In the genomic region with DNA sequence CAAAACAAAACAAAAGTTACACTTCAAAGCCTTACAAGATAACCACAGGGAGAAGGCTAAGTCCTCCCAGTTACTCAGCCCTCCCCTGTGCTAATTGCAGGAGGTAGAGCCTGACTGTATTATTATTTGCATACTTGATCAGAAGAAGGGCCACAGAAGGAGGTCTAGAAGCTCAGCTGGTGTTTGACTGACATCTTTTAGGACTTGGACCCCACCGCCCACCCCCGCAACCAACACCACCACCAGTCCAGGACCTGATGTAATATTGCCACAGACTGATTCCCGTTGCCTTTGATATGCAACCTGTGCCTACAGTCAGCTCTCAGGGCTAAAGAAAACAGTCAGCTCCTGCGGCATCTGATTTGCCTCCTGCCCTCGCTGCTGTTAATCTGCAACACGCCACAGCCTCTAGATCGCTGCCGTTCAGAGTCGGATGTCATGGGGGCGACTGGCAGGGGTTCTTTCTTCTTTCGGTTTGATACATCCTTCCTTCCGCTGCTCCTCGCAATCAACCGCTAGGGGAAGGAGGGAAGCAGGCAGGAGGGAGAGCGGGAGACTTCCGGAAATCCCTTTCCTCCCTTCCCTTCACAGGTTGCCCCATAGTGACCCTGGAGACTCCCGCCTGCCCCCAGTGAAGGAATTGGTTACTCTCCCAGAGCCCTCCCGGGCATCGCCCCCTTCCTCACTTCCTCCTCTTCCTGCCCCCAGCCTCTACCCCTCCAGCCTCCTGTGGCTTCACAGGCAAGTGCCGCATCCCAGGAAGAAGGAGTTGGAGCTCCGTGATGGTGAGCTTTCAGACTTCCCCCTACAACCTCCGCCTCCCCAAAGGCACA, we compare ENCODE assay signal across 9 cellular contexts.
A peak's percentile ranks its signal among the peaks of the same experiment; 100 is the strongest.
DNase-seq lines count a peak whose midpoint lies in the region; ATAC-seq, FAIRE-seq and TF ChIP-seq lines count a peak whose summit lies in the region.
"Had no signal": no experiment of that assay in that cellular context is flagged by ENCODE, and none has a peak within 500 bp of the region (broad histone marks: within the 10 kb centered on the region; RNA-seq: fewer than 3 reads in every experiment).

No MANE protein-coding gene starts in this region.

- TF ChIP-seq POLR2A in H1 (IDR thresholded peaks at IDR 0.05; ENCODE audit: control extremely low read depth in 1 of 2, low read depth in 2 of 2, low read length in 2 of 2), result no peak

- no peaks in the 10 kb centered on the region for H3K36me3 Mint-ChIP-seq in memory B cell

- peaks cover 4% of the 10 kb centered on the region; the same call in 1 of the 2 replicates for H3K23me2 ChIP-seq in H1 (ENCODE audit: low read depth, low read length)

- H3K23ac ChIP-seq in H1 (ENCODE audit: insufficient read length), result no peak overlapping the region

- no peak overlapping the region for H2AK5ac ChIP-seq in H1 (ENCODE audit: low read depth, low read length)

- no peak overlapping the region for H2BK15ac ChIP-seq in H1 (ENCODE audit: low read length)

- TF ChIP-seq RAD21 in H1 (IDR thresholded peaks at IDR 0.05 in 1 of 2, conservative IDR thresholded peaks at IDR 0.05 in 1 of 2; ENCODE audit: low read depth in 2 of 2, low read length in 2 of 2), result peak; percentile 18 to 30; a peak in 1 of 4 replicates

- no peaks in the 10 kb centered on the region for H4K20me1 ChIP-seq in H1 (replicated peaks in 1 of 2; ENCODE audit: control insufficient read depth in 1 of 2, insufficient read depth in 2 of 2, low read length in 2 of 2)

- peak overlapping the region; percentile 51 to 63 for H3K4me2 ChIP-seq in H1 (ENCODE audit: insufficient read depth in 1 of 2, low read depth in 2 of 2, low read length in 2 of 2)

- POLR2A ChIA-PET in H1 (lab: Charles Lee; ENCODE audit: partially characterized antibody), result no interaction called here

- peaks cover 2% of the 10 kb centered on the region for H3K4me1 Mint-ChIP-seq in memory B cell

- peak overlapping the region; percentile 62 for H3K4me3 Mint-ChIP-seq in memory B cell
- H3K4me3 Mint-ChIP-seq: dendritic cell treated with granulocyte-macrophage colony-stimulating factor and Interleukin-4, amounts not matched to agents 40 ng/mL and 50 ng/mL, for 4 days had no signal

- no peak overlapping the region for H4K5ac ChIP-seq in H1 (ENCODE audit: insufficient read length, low read depth, low read length)

- H3K4me1 ChIP-seq in H1 (replicated peaks in 1 of 4; ENCODE audit: control insufficient read depth in 3 of 4, insufficient read depth in 4 of 4, low read length in 3 of 4), result peaks cover 0 to 6% (median 4%) of the 10 kb centered on the region in 4 experiments; a peak in 4 of 7 replicates

- H4K91ac ChIP-seq in H1 (replicated peaks; ENCODE audit: insufficient read length, low read length), result no peak overlapping the region

- H2AFZ ChIP-seq in H1 (ENCODE audit: low read length), result peak overlapping the region; percentile 46; the same call in 1 of the 2 replicates

- 5% methylated on average over 13 of the region's 22 CpGs; no CpG with 5 or more reads in 1 of the 2 experiments for WGBS in H1 (ENCODE audit: extremely low coverage in 1 of 2, insufficient coverage in 1 of 2, insufficient read length in 1 of 2, insufficient replicate concordance in 2 of 2, low coverage in 1 of 2, low lambda C conversion rate in 2 of 2, missing lambda C conversion rate in 1 of 2), 2 experiments

- peak; percentile 83 for DNase-seq in EL
- peak; percentile 70 to 75 for DNase-seq in H1 (ENCODE audit: low read depth in 1 of 2, low spot score in 2 of 2)
- DNase-seq in memory B cell (ENCODE audit: low spot score in 2 of 2), result no peak
- DNase-seq in superior temporal gyrus (ENCODE audit: extremely low spot score), result peak; percentile 60
- DNase-seq in T1000 (lab: John Stamatoyannopoulos, UW), result no peak

- H2BK12ac ChIP-seq in H1 (ENCODE audit: low read depth, low read length), result peak overlapping the region; percentile 61

- H2BK120ac ChIP-seq in H1 (replicated peaks; ENCODE audit: low read depth, low read length), result no peak overlapping the region

- H3K9ac ChIP-seq in H1 (replicated peaks in 1 of 4; ENCODE audit: extremely low read depth in 1 of 4, low read depth in 3 of 4, low read length in 3 of 4), result peak overlapping the region in 1 of 4 experiments; percentile 44; a peak in 1 of 7 replicates

- CTCF ChIA-PET in H1 (lab: Charles Lee; ENCODE audit: partially characterized antibody), result interaction anchor here (0.6 to 2.1 kb wide), 6 partner anchors 20 to 559 kb away, joined by 3 to 12 read pairs (median 4); no protein-coding TSS in a partner anchor

- no peak overlapping the region for H3K27ac ChIP-seq in H1 (ENCODE audit: low read depth, low read length)

- peak overlapping the region in 3 of 4 experiments; percentile 12 to 56 (median 25); a peak in 6 of 8 replicates for H3K4me3 ChIP-seq in H1 (ENCODE audit: extremely low read depth in 1 of 4, insufficient read depth in 2 of 4, low read depth in 3 of 4, low read length in 4 of 4)

- H2BK5ac ChIP-seq in H1 (ENCODE audit: low read depth, low read length), result peak overlapping the region; percentile 87

- H3K27me3 Mint-ChIP-seq in memory B cell, result no peaks in the 10 kb centered on the region

- peak; percentile 24 to 51 (median 51); a peak in 3 of 4 replicates for TF ChIP-seq CTCF in H1 (IDR thresholded peaks at IDR 0.05; ENCODE audit: control extremely low read depth in 1 of 3, insufficient read depth in 1 of 3, low read depth in 1 of 3, low read length in 3 of 3)

- H3K14ac ChIP-seq in H1 (ENCODE audit: insufficient read length), result no peak overlapping the region

- H3K18ac ChIP-seq in H1 (ENCODE audit: extremely low read depth, low read length), result peak overlapping the region; percentile 4; the same call in 1 of the 2 replicates

- no peaks in the 10 kb centered on the region for H3K79me1 ChIP-seq in H1 (ENCODE audit: low read depth, low read length)

- peak; percentile 77 for ATAC-seq in GM19452 (IDR thresholded peaks at IDR 0.05; ENCODE audit: unreplicated experiment)
- ATAC-seq in HG03460 (IDR thresholded peaks at IDR 0.05; ENCODE audit: unreplicated experiment), result peak; percentile 84
- ATAC-seq in SK-N-SH treated with all-trans-retinoic acid at 6 μM for 48 hours, result peak; percentile 90
- peak; percentile 26 for ATAC-seq in memory B cell (ENCODE audit: low read depth)

- H3K27ac Mint-ChIP-seq in memory B cell, result no peak overlapping the region
- H3K27ac Mint-ChIP-seq: dendritic cell treated with granulocyte-macrophage colony-stimulating factor and Interleukin-4, amounts not matched to agents 40 ng/mL and 50 ng/mL, for 4 days had no signal

- H3K4ac ChIP-seq in H1 (replicated peaks; ENCODE audit: insufficient read length, low read depth, low read length), result no peak overlapping the region

- no peaks in the 10 kb centered on the region for H3K79me2 ChIP-seq in H1 (ENCODE audit: control insufficient read depth in 1 of 2, insufficient read depth in 2 of 2, low read length in 2 of 2)

- peak; percentile 93 for FAIRE-seq in H1 (lab: Jason Lieb, UNC)

- no peak overlapping the region for H2BK20ac ChIP-seq in H1 (ENCODE audit: low read length)

- TF ChIP-seq EP300 in H1 (IDR thresholded peaks at IDR 0.05; ENCODE audit: borderline replicate concordance in 1 of 2, low read depth in 2 of 2, low read length in 2 of 2), result no peak

- H4K8ac ChIP-seq in H1 (ENCODE audit: extremely low read depth, insufficient read depth, low read length), result no peak overlapping the region

- peaks cover 0 to 7% (median 3%) of the 10 kb centered on the region in 4 experiments; a peak in 3 of 7 replicates for H3K27me3 ChIP-seq in H1 (replicated peaks in 1 of 4; ENCODE audit: control insufficient read depth in 3 of 4, extremely low read depth in 1 of 4, insufficient read depth in 3 of 4, low read length in 3 of 4)

- no peak overlapping the region for H3K56ac ChIP-seq in H1 (replicated peaks; ENCODE audit: insufficient read length, low read depth, low read length)

- H3K9me3 ChIP-seq in H1 (ENCODE audit: insufficient read depth in 2 of 2, low read depth in 1 of 2, low read length in 1 of 2), result no peaks in the 10 kb centered on the region

- no peaks in the 10 kb centered on the region for H3K36me3 ChIP-seq in H1 (ENCODE audit: control insufficient read depth in 2 of 4, insufficient read depth in 4 of 4, low read length in 3 of 4)

- no peaks in the 10 kb centered on the region for H3K9me3 Mint-ChIP-seq in memory B cell
- H3K9me3 Mint-ChIP-seq: dendritic cell treated with granulocyte-macrophage colony-stimulating factor and Interleukin-4, amounts not matched to agents 40 ng/mL and 50 ng/mL, for 4 days had no signal

TF ChIP-seq in SK-N-SH treated with all-trans-retinoic acid at 6 μM for 48 hours, 23 proteins besides CTCF, POLR2A, EP300 and RAD21 (continues in another document):
- no peak for TF ChIP-seq RARB (CRISPR knock-in tag; IDR thresholded peaks at IDR 0.05)
- no peak for TF ChIP-seq SNAI2 (CRISPR knock-in tag; IDR thresholded peaks at IDR 0.05)
- TF ChIP-seq, protein P1, sequence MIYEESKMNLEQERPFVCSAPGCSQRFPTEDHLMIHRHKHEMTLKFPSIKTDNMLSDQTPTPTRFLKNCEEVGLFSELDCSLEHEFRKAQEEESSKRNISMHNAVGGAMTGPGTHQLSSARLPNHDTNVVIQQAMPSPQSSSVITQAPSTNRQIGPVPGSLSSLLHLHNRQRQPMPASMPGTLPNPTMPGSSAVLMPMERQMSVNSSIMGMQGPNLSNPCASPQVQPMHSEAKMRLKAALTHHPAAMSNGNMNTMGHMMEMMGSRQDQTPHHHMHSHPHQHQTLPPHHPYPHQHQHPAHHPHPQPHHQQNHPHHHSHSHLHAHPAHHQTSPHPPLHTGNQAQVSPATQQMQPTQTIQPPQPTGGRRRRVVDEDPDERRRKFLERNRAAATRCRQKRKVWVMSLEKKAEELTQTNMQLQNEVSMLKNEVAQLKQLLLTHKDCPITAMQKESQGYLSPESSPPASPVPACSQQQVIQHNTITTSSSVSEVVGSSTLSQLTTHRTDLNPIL (CRISPR knock-in tag; IDR thresholded peaks at IDR 0.05; ENCODE audit: low read depth), result no peak
- no peak for TF ChIP-seq PPARA (CRISPR knock-in tag; IDR thresholded peaks at IDR 0.05; ENCODE audit: borderline replicate concordance)

TF ChIP-seq in H1, 55 proteins besides CTCF, POLR2A, EP300 and RAD21 (continues in another document):
- TF ChIP-seq MAFK (IDR thresholded peaks at IDR 0.05; ENCODE audit: low read depth, low read length) (no peak), SIRT6 (IDR thresholded peaks at IDR 0.05; ENCODE audit: low read length) (no peak), POU5F1 (IDR thresholded peaks at IDR 0.05; ENCODE audit: low read depth, low read length) (no peak), HDAC2 (IDR thresholded peaks at IDR 0.05; ENCODE audit: borderline replicate concordance in 1 of 2, low read depth in 2 of 2, low read length in 2 of 2) (0 out of 4 replicates have a peak, but pooled peaks of 1 of the 2 experiments have one; percentile 4), CEBPB (IDR thresholded peaks at IDR 0.05; ENCODE audit: low read depth, low read length) (peak; percentile 57; the same call in 1 of the 2 replicates), ZNF274 (IDR thresholded peaks at IDR 0.05; ENCODE audit: borderline replicate concordance, extremely low read depth, low read length) (no peak), HDAC6 (IDR thresholded peaks at IDR 0.05; ENCODE audit: low read depth, low read length) (no peak), YY1 (IDR thresholded peaks at IDR 0.05; ENCODE audit: low read depth, low read length) (peak; percentile 5; the same call in 1 of the 2 replicates)

Comparison
In these comparisons a context has a peak if more than half of its experiments do, and no peak if none do; other contexts are left out.
1. DNase-seq: peak in EL (single experiment), H1 (2 of 2) and superior temporal gyrus (single experiment); none in memory B cell (0 of 2) and T1000 (single experiment).
2. ATAC-seq: peak in every context shown above with its lines; median percentile 90 in SK-N-SH treated with all-trans-retinoic acid at 6 μM for 48 hours; 84 in HG03460; 77 in GM19452; 26 in memory B cell.